ENCODE assay signal across 8 cellular contexts in the genomic region with DNA sequence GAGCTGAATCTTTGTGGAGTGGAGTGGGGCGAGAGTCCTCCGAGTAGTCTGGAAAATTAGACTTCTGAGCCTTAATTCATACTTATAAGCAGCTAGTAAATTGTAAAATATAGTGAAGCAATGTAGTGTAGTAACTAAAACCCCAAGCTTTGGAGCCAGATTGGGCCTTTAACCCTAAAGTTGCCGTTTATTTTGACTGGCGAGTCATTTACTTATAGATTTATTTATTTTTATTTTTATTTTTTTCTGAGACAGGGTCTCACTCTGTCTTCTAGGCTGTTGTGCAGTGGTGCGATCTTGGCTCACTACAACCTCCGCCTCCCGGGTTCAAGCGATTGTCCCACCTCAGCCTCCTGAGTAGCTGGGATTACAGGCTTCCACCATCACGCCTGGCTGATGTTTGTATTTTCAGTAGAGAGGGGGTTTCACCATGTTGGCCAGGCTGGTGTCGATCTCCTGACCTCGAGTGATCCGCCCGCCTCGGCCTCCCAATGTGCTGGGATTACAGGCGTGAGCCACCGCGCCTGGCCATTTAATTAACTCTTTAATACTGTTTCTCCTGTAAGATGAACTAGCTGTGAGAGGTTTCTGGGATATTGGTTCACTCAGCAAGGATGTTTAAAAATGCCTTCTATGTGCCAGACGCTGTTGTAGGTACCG. TPM values are rescaled to one million over a fixed set of nuclear protein-coding genes. Genes with fewer than 3 reads are reported as not detected.
A peak's percentile ranks its signal among the peaks of the same experiment; 100 is the strongest.
DNase-seq lines count a peak whose midpoint lies in the region; ATAC-seq and TF ChIP-seq lines count a peak whose summit lies in the region.

No MANE protein-coding gene starts in this region.

- H3K36me3 ChIP-seq in GM23248 (ENCODE audit: low read depth), result peaks cover 24% of the 10 kb centered on the region
- peaks cover 0 to 30% of the 10 kb centered on the region in 2 donors for H3K36me3 ChIP-seq in gastroesophageal sphincter

- ATAC-seq in gastroesophageal sphincter, result no peak
- ATAC-seq in GM19351 (IDR thresholded peaks at IDR 0.05; ENCODE audit: unreplicated experiment), result no peak
- ATAC-seq in GM21825 (IDR thresholded peaks at IDR 0.05; ENCODE audit: unreplicated experiment), result no peak

- no peaks in the 10 kb centered on the region for H4K20me1 ChIP-seq in GM23248 (ENCODE audit: insufficient read depth)

- H3K27me3 ChIP-seq in GM23248 (replicated peaks; ENCODE audit: insufficient read depth) (no peaks in the 10 kb centered on the region), gastroesophageal sphincter (no peaks in the 10 kb centered on the region)

- peak overlapping the region; percentile 92 for H2AFZ ChIP-seq in GM23248

- TF ChIP-seq CTCF in WI38 (IDR thresholded peaks at IDR 0.05; ENCODE audit: low read depth, low read length) (no peak), gastroesophageal sphincter (IDR thresholded peaks at IDR 0.05) (no peak)

- WGBS in GM23248 (ENCODE audit: low coverage in 1 of 2, low lambda C conversion rate in 2 of 2, missing lambda C conversion rate in 2 of 2), 2 experiments, result 53% methylated on average over 19 of the region's 19 CpGs
- 38 to 44% methylated on average over 7 to 15 of the region's 19 CpGs for WGBS in gastroesophageal sphincter (ENCODE audit: low coverage in 1 of 2), 2 donors

- no peak for TF ChIP-seq POLR2A in gastroesophageal sphincter (IDR thresholded peaks at IDR 0.05)

- H3K9me2 ChIP-seq in GM23248 (ENCODE audit: insufficient read depth), result no peaks in the 10 kb centered on the region

- H3K4me3 ChIP-seq in GM23248, result peak overlapping the region; percentile 99
- H3K4me3 ChIP-seq in WI38 (ENCODE audit: low read depth, low read length), result peak overlapping the region; percentile 99
- H3K4me3 ChIP-seq in gastroesophageal sphincter, result peak overlapping the region; percentile 80 to 88
- H3K4me3 ChIP-seq in skeletal muscle cell (ENCODE audit: low read depth, low read length), result peak overlapping the region; percentile 97

- peaks cover 25% of the 10 kb centered on the region for H3F3A ChIP-seq in GM23248 (ENCODE audit: insufficient read depth)

- DNase-seq in GM23248 (no peak), skeletal muscle cell (ENCODE audit: low read depth) (no peak), NCI-H345 treated with DMSO at 0.1 percent for 48 hours (lab: John Stamatoyannopoulos, UW; ENCODE audit: unreplicated experiment) (no peak), NCI-H1105 (lab: John Stamatoyannopoulos, UW) (no peak)

- H3K9ac ChIP-seq in GM23248, result peak overlapping the region; percentile 100

- peak overlapping the region; percentile 75 for H3K27ac ChIP-seq in GM23248
- H3K27ac ChIP-seq in gastroesophageal sphincter, result peak overlapping the region; percentile 49 to 87 (median 80)

- H3K9me3 ChIP-seq in GM23248 (ENCODE audit: low read depth) (no peaks in the 10 kb centered on the region), gastroesophageal sphincter (no peaks in the 10 kb centered on the region)

- H3K4me1 ChIP-seq in GM23248 (ENCODE audit: insufficient read depth) (peaks cover 14% of the 10 kb centered on the region), gastroesophageal sphincter (peaks cover 0 to 32% (median 0%) of the 10 kb centered on the region in 3 donors)

- H3K79me2 ChIP-seq in GM23248 (ENCODE audit: insufficient read depth), result peaks cover 44% of the 10 kb centered on the region

- in situ Hi-C loops in GM23248 (cut with MboI), result no loop called here

- no peak for TF ChIP-seq EP300 in gastroesophageal sphincter (IDR thresholded peaks at IDR 0.05)

- H3K4me2 ChIP-seq in GM23248 (ENCODE audit: unreplicated experiment), result peak overlapping the region; percentile 92

RNA-seq across cellular contexts. Expression of a gene that starts 0.7 kb away (rescaled TPM):
- 1,434 and 1,581 TPM in 2 replicates for total RNA-seq in GM23248 (2014; rRNA removed; shearing (Covaris generic))
- polyA plus RNA-seq in GM23248 (2016; fragmentation: Nextera tagmentation; extraction: Ambion mirVana), result 921 and 936 TPM in 2 replicates
- total RNA-seq in gastroesophageal sphincter, result 1,000 to 10,000 TPM; 1,991 to 3,565 (median 2,994) TPM
